ENCODE assay signal across 29 cellular contexts in genomic region chr16:51670527-51670926, GRCh38.
"Had no signal": no experiment of that assay in that cellular context is flagged by ENCODE, and none has a peak within 500 bp of the region (broad histone marks: within the 10 kb centered on the region; RNA-seq: fewer than 3 reads in every experiment).

No MANE protein-coding gene starts in this region.

- H3K4me1 ChIP-seq: parathyroid adenoma, psoas muscle, right lobe of liver, sigmoid colon, suprapubic skin, testis, tibial artery, transverse colon, upper lobe of right lung, uterus had no signal

- H3K9ac ChIP-seq: parathyroid adenoma had no signal

- H3K4me3 Mint-ChIP-seq: naive B cell; naive thymus-derived CD8-positive, alpha-beta T cell; natural killer cell treated with Interleukin-12 subunit alpha and Interleukin-12 subunit beta and Interleukin-15 and Interleukin-18, amount 100 ng/mL, for 72 hours; stimulated activated effector memory CD8-positive, alpha-beta T cell treated with anti-CD3 and anti-CD28 coated beads, Interleukin-12 subunit alpha, Interleukin-12 subunit beta, amount 100 ng/mL, for 72 hours; stimulated activated naive B cell treated with anti-CD40 and anti-IgM and Interleukin-4, amounts not matched to agents 10 μg/mL and 1 μg/mL and 100 μg/mL, for 72 hours; stimulated activated naive CD8-positive, alpha-beta T cell treated with anti-CD3 and anti-CD28 coated beads, Interleukin-15, amount 100 ng/mL, for 72 hours; type B pancreatic cell had no signal

- H3K79me2 ChIP-seq: parathyroid adenoma had no signal

- H3K27me3 Mint-ChIP-seq: natural killer cell treated with Interleukin-12 subunit alpha and Interleukin-12 subunit beta and Interleukin-15 and Interleukin-18, amount 100 ng/mL, for 72 hours; stimulated activated naive B cell treated with anti-CD40 and anti-IgM and Interleukin-4, amounts not matched to agents 10 μg/mL and 1 μg/mL and 100 μg/mL, for 72 hours; stimulated activated naive CD8-positive, alpha-beta T cell treated with anti-CD3 and anti-CD28 coated beads, Interleukin-15, amount 100 ng/mL, for 72 hours had no signal

- DNase-seq: naive B cell; naive thymus-derived CD8-positive, alpha-beta T cell; occipital lobe; ovary; posterior cingulate gyrus; psoas muscle; right cardiac atrium; right lobe of liver; sigmoid colon; small intestine; stimulated activated CD4-positive, alpha-beta T cell treated with anti-CD3 and anti-CD28 coated beads, Interleukin-15, amount 100 ng/mL, for 24 hours; stimulated activated CD4-positive, alpha-beta T cell treated with anti-CD3 and anti-CD28 coated beads, Interleukin-2, amount 100 ng/mL, for 24 hours; stimulated activated CD4-positive, alpha-beta T cell treated with anti-CD3 and anti-CD28 coated beads, Interleukin-2, amount 100 ng/mL, for 48 hours; stimulated activated CD4-positive, alpha-beta T cell treated with anti-CD3 and anti-CD28 coated beads, Interleukin-4, amount 100 ng/mL, for 24 hours; stimulated activated naive B cell treated with anti-CD40 and anti-IgM and Interleukin-4, amounts not matched to agents 10 μg/mL and 1 μg/mL and 100 μg/mL, for 72 hours; stimulated activated naive CD4-positive, alpha-beta T cell treated with Interleukin-2 at 50 U/mL for 16 hours; stimulated activated naive CD8-positive, alpha-beta T cell treated with anti-CD3 and anti-CD28 coated beads, Interleukin-15, amount 100 ng/mL, for 72 hours; substantia nigra; testis; tibial artery; transverse colon; upper lobe of right lung; uterus had no signal

- H3K27ac ChIP-seq: ovary, parathyroid adenoma, psoas muscle, right lobe of liver, sigmoid colon, suprapubic skin, testis, tibial artery, transverse colon, upper lobe of right lung, uterus had no signal

- H3K4me1 Mint-ChIP-seq: naive B cell; naive thymus-derived CD8-positive, alpha-beta T cell; stimulated activated effector memory CD8-positive, alpha-beta T cell treated with anti-CD3 and anti-CD28 coated beads, Interleukin-12 subunit alpha, Interleukin-12 subunit beta, amount 100 ng/mL, for 72 hours; stimulated activated naive B cell treated with anti-CD40 and anti-IgM and Interleukin-4, amounts not matched to agents 10 μg/mL and 1 μg/mL and 100 μg/mL, for 72 hours; stimulated activated naive CD8-positive, alpha-beta T cell treated with anti-CD3 and anti-CD28 coated beads, Interleukin-15, amount 100 ng/mL, for 72 hours had no signal

- H3K36me3 ChIP-seq: ovary, right lobe of liver, sigmoid colon, suprapubic skin, tibial artery, transverse colon, upper lobe of right lung, uterus had no signal

- H3K27me3 ChIP-seq: ovary, right lobe of liver, sigmoid colon, suprapubic skin, testis, tibial artery, transverse colon, upper lobe of right lung, uterus had no signal

- FAIRE-seq: small intestine had no signal

- H3K9me3 ChIP-seq: ovary, psoas muscle, right lobe of liver, sigmoid colon, suprapubic skin, testis, tibial artery, transverse colon, upper lobe of right lung, uterus had no signal

- H2AFZ ChIP-seq: parathyroid adenoma had no signal

- H3K9me3 Mint-ChIP-seq: type B pancreatic cell had no signal

- H3K27ac Mint-ChIP-seq: naive B cell; naive thymus-derived CD8-positive, alpha-beta T cell; natural killer cell treated with Interleukin-12 subunit alpha and Interleukin-12 subunit beta and Interleukin-15 and Interleukin-18, amount 100 ng/mL, for 72 hours; progenitor cell of endocrine pancreas; stimulated activated effector memory CD8-positive, alpha-beta T cell treated with anti-CD3 and anti-CD28 coated beads, Interleukin-12 subunit alpha, Interleukin-12 subunit beta, amount 100 ng/mL, for 72 hours; stimulated activated naive B cell treated with anti-CD40 and anti-IgM and Interleukin-4, amounts not matched to agents 10 μg/mL and 1 μg/mL and 100 μg/mL, for 72 hours; stimulated activated naive CD8-positive, alpha-beta T cell treated with anti-CD3 and anti-CD28 coated beads, Interleukin-15, amount 100 ng/mL, for 72 hours; type B pancreatic cell had no signal

- H3K36me3 Mint-ChIP-seq: naive B cell; stimulated activated effector memory CD8-positive, alpha-beta T cell treated with anti-CD3 and anti-CD28 coated beads, Interleukin-12 subunit alpha, Interleukin-12 subunit beta, amount 100 ng/mL, for 72 hours; stimulated activated naive B cell treated with anti-CD40 and anti-IgM and Interleukin-4, amounts not matched to agents 10 μg/mL and 1 μg/mL and 100 μg/mL, for 72 hours; type B pancreatic cell had no signal

- ATAC-seq: naive thymus-derived CD8-positive, alpha-beta T cell; natural killer cell treated with Interleukin-12 subunit alpha and Interleukin-12 subunit beta and Interleukin-15 and Interleukin-18, amount 100 ng/mL, for 72 hours; psoas muscle; right cardiac atrium; right lobe of liver; stimulated activated effector memory CD8-positive, alpha-beta T cell treated with anti-CD3 and anti-CD28 coated beads, Interleukin-12 subunit alpha, Interleukin-12 subunit beta, amount 100 ng/mL, for 72 hours; stimulated activated naive B cell treated with anti-CD40 and anti-IgM and Interleukin-4, amounts not matched to agents 10 μg/mL and 1 μg/mL and 100 μg/mL, for 72 hours; stimulated activated naive CD8-positive, alpha-beta T cell treated with anti-CD3 and anti-CD28 coated beads, Interleukin-15, amount 100 ng/mL, for 72 hours; upper lobe of right lung had no signal

- H3K4me3 ChIP-seq: ovary, psoas muscle, right lobe of liver, sigmoid colon, suprapubic skin, testis, tibial artery, transverse colon, upper lobe of right lung, uterus had no signal
